In genomic region chr17:32927724-32928526, GRCh38 we compare ENCODE assay signal across 1 cellular context.
TF ChIP-seq lines count a peak whose summit lies in the region.

TSS of gene TMEM98 (plus strand) at chr17:32928153. CDS start at chr17:32931529, 3,376 bp downstream.

TF ChIP-seq in K562, 482 proteins besides CTCF, POLR2A, EP300 and RAD21 (continued from another document and continues in another):
- TF ChIP-seq PATZ1 (CRISPR knock-in tag; IDR thresholded peaks at IDR 0.05; ENCODE audit: borderline replicate concordance) (no peak), SREBF2 (CRISPR knock-in tag; IDR thresholded peaks at IDR 0.05) (no peak), ARID3A (IDR thresholded peaks at IDR 0.05; ENCODE audit: borderline replicate concordance, low read depth, low read length) (no peak), CEBPZ (IDR thresholded peaks at IDR 0.05; ENCODE audit: borderline replicate concordance, low read depth, low read length) (no peak), ZNF146 (CRISPR knock-in tag; IDR thresholded peaks at IDR 0.05; ENCODE audit: unreplicated experiment) (no peak), BRF2 (IDR thresholded peaks at IDR 0.05; ENCODE audit: borderline replicate concordance, insufficient read depth, insufficient read length) (no peak), POLR2AphosphoS5 (IDR thresholded peaks at IDR 0.05; ENCODE audit: control insufficient read depth, insufficient read depth, low read depth, low read length) (no peak), EWSR1 (IDR thresholded peaks at IDR 0.05; ENCODE audit: borderline replicate concordance, low read depth, partially characterized antibody) (no peak), XRCC3 (IDR thresholded peaks at IDR 0.05) (no peak), ZNF507 (tag; conservative IDR thresholded peaks at IDR 0.05) (no peak), ZNF511 (CRISPR knock-in tag; IDR thresholded peaks at IDR 0.05) (no peak), ZNF197 (CRISPR knock-in tag; IDR thresholded peaks at IDR 0.05; ENCODE audit: low read depth) (no peak), RBM15 (IDR thresholded peaks at IDR 0.05; ENCODE audit: insufficient read depth, low read length) (no peak), HDAC2 (IDR thresholded peaks at IDR 0.05) (no peak), NR2C2 (CRISPR knock-in tag; IDR thresholded peaks at IDR 0.05) (no peak), NR2C2 (tag; IDR thresholded peaks at IDR 0.05) (no peak), BCL6 (CRISPR knock-in tag; IDR thresholded peaks at IDR 0.05) (no peak), RFX1 (IDR thresholded peaks at IDR 0.05) (no peak), RBM17 (IDR thresholded peaks at IDR 0.05; ENCODE audit: borderline replicate concordance, low read depth, low read length) (no peak), RBM25 (IDR thresholded peaks at IDR 0.05; ENCODE audit: low read depth, low read length, severe bottlenecking) (no peak), THAP12 (CRISPR knock-in tag; IDR thresholded peaks at IDR 0.05) (no peak), PCBP1 (IDR thresholded peaks at IDR 0.05; ENCODE audit: low read depth, low read length, poor library complexity, severe bottlenecking) (no peak), GATAD2A (IDR thresholded peaks at IDR 0.05) (no peak), ZBTB9 (CRISPR knock-in tag; IDR thresholded peaks at IDR 0.05) (no peak), ZEB2 (IDR thresholded peaks at IDR 0.05) (no peak), CSDE1 (IDR thresholded peaks at IDR 0.05) (no peak), KAT8 (IDR thresholded peaks at IDR 0.05; ENCODE audit: low read depth) (no peak), KLF1 (tag; IDR thresholded peaks at IDR 0.05) (no peak), BHLHE40 (IDR thresholded peaks at IDR 0.05; ENCODE audit: low read length) (no peak), TARDBP (IDR thresholded peaks at IDR 0.05) (no peak), IFI16 (CRISPR knock-in tag; IDR thresholded peaks at IDR 0.05) (no peak), RNF2 (IDR thresholded peaks at IDR 0.05) (no peak), NR0B1 (IDR thresholded peaks at IDR 0.05; ENCODE audit: partially characterized antibody) (no peak), E2F1 (CRISPR knock-in tag; IDR thresholded peaks at IDR 0.05) (no peak), ZNF408 (CRISPR knock-in tag; IDR thresholded peaks at IDR 0.05; ENCODE audit: low read depth) (no peak), TSC22D4 (tag; IDR thresholded peaks at IDR 0.05) (no peak), ZNF347 (CRISPR knock-in tag; IDR thresholded peaks at IDR 0.05; ENCODE audit: low read depth) (no peak), LARP7 (IDR thresholded peaks at IDR 0.05) (no peak), CREB3 (tag; conservative IDR thresholded peaks at IDR 0.05; ENCODE audit: low read depth) (no peak), NR2C1 (IDR thresholded peaks at IDR 0.05) (no peak), NR2C1 (tag; IDR thresholded peaks at IDR 0.05) (no peak), TAF9B (IDR thresholded peaks at IDR 0.05; ENCODE audit: partially characterized antibody) (no peak), MCM2 (IDR thresholded peaks at IDR 0.05; ENCODE audit: low read depth) (no peak), GTF2F1 (IDR thresholded peaks at IDR 0.05; ENCODE audit: low read depth, low read length) (no peak), MTA3 (IDR thresholded peaks at IDR 0.05; ENCODE audit: borderline replicate concordance) (0 out of 2 replicates have a peak, but pooled peaks have one; percentile 1), HCFC1 (IDR thresholded peaks at IDR 0.05; ENCODE audit: low read depth, low read length) (no peak), PHF20 (IDR thresholded peaks at IDR 0.05; ENCODE audit: partially characterized antibody) (no peak), ZBTB12 (CRISPR knock-in tag; IDR thresholded peaks at IDR 0.05) (no peak), ZBTB43 (CRISPR knock-in tag; IDR thresholded peaks at IDR 0.05) (no peak), ARHGAP35 (IDR thresholded peaks at IDR 0.05; ENCODE audit: partially characterized antibody) (no peak), E2F3 (CRISPR knock-in tag; IDR thresholded peaks at IDR 0.05) (0 out of 2 replicates have a peak, but pooled peaks have one; percentile 13)
